ENCODE assay signal across 1 cellular context in genomic region chr9:33515342-33515995, GRCh38.
A peak's percentile ranks its signal among the peaks of the same experiment; 100 is the strongest.
TF ChIP-seq lines count a peak whose summit lies in the region.

No MANE protein-coding gene starts in this region.

TF ChIP-seq in A549, 52 proteins besides CTCF, POLR2A, EP300 and RAD21 (continued from another document):
- TF ChIP-seq ATOH8 (CRISPR knock-in tag; IDR thresholded peaks at IDR 0.05; ENCODE audit: low read depth), result peak; percentile 81
- peak; percentile 34; the same call in 1 of the 2 replicates for TF ChIP-seq HEYL (CRISPR knock-in tag; IDR thresholded peaks at IDR 0.05)
